Comparison of ENCODE assay signal across 9 cellular contexts in genomic region chr12:83603106-83603505, GRCh38.
"Had no signal": no experiment of that assay in that cellular context is flagged by ENCODE, and none has a peak within 500 bp of the region (broad histone marks: within the 10 kb centered on the region; RNA-seq: fewer than 3 reads in every experiment).

No MANE protein-coding gene starts in this region.

- H2AFZ ChIP-seq: GM23248 had no signal

- H3K27ac ChIP-seq: GM23248, KMS-11 had no signal

- H3K4me3 ChIP-seq: GM23248 had no signal

- FAIRE-seq: H54, HTR-8/SVneo had no signal

- DNase-seq: GM23248, GOT3, H9, HCEC 1CT, Karpas-422, KBM-7 had no signal

- H3K9ac ChIP-seq: GM23248, KMS-11 had no signal

- H3K4me2 ChIP-seq: KMS-11 had no signal
